ENCODE assay signal across 1 cellular context in genomic region chr19:13149173-13149627, GRCh38.
TF ChIP-seq lines count a peak whose summit lies in the region.

No MANE protein-coding gene starts in this region.

TF ChIP-seq in HEK293, 187 proteins besides CTCF, POLR2A, EP300 and RAD21:
- TF ChIP-seq SCRT1 (tag by site-specific recombination; IDR thresholded peaks at IDR 0.05; ENCODE audit: borderline replicate concordance), result 0 out of 2 replicates have a peak, but pooled peaks have one; percentile 39
- TF ChIP-seq, protein P1, sequence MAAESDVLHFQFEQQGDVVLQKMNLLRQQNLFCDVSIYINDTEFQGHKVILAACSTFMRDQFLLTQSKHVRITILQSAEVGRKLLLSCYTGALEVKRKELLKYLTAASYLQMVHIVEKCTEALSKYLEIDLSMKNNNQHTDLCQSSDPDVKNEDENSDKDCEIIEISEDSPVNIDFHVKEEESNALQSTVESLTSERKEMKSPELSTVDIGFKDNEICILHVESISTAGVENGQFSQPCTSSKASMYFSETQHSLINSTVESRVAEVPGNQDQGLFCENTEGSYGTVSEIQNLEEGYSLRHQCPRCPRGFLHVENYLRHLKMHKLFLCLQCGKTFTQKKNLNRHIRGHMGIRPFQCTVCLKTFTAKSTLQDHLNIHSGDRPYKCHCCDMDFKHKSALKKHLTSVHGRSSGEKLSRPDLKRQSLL (tag by site-specific recombination; IDR thresholded peaks at IDR 0.05), result 0 out of 2 replicates have a peak, but pooled peaks have one; percentile 14
- TF ChIP-seq, protein P2, sequence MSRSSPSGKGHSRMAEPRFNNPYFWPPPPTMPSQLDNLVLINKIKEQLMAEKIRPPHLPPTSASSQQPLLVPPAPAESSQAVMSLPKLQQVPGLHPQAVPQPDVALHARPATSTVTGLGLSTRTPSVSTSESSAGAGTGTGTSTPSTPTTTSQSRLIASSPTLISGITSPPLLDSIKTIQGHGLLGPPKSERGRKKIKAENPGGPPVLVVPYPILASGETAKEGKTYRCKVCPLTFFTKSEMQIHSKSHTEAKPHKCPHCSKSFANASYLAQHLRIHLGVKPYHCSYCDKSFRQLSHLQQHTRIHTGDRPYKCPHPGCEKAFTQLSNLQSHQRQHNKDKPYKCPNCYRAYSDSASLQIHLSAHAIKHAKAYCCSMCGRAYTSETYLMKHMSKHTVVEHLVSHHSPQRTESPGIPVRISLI (tag by site-specific recombination; IDR thresholded peaks at IDR 0.05), result peak; percentile 75
